Comparison of ENCODE assay signal across 25 cellular contexts in genomic region chr1:173509797-173510196, GRCh38.
"Had no signal": no experiment of that assay in that cellular context is flagged by ENCODE, and none has a peak within 500 bp of the region (broad histone marks: within the 10 kb centered on the region; RNA-seq: fewer than 3 reads in every experiment).

No MANE protein-coding gene starts in this region.

- H3K4me3 ChIP-seq: heart right ventricle, hepatocyte, lower lobe of right lung, ovary, prostate gland, skin epidermis, spleen, suprapubic skin, thoracic aorta, tibial artery, uterus had no signal

- H3K4me1 ChIP-seq: lower lobe of right lung, prostate gland, spleen, suprapubic skin, tibial artery, uterus had no signal

- DNase-seq: heart right ventricle; islet precursor cell; left ventricle myocardium superior; lower lobe of right lung; mammary epithelial cell; mesenchymal stem cell; naive B cell; natural killer cell; nephron progenitor cell; ovary; retina; right cardiac atrium; spleen; stimulated activated CD4-positive, alpha-beta T cell treated with anti-CD3 and anti-CD28 coated beads, Interleukin-4, amount 100 ng/mL, for 24 hours; stimulated activated naive CD4-positive, alpha-beta T cell; tibial artery; uterus had no signal

- ATAC-seq: heart right ventricle; left lobe of liver; left ventricle myocardium superior; lower lobe of right lung; natural killer cell; right cardiac atrium; sciatic nerve; stimulated activated effector memory CD8-positive, alpha-beta T cell treated with anti-CD3 and anti-CD28 coated beads, Interleukin-12 subunit alpha, Interleukin-12 subunit beta, amount 100 ng/mL, for 72 hours had no signal

- H3K9me3 ChIP-seq: lower lobe of right lung, ovary, prostate gland, suprapubic skin, tibial artery, uterus had no signal

- H3K36me3 ChIP-seq: heart right ventricle, lower lobe of right lung, ovary, prostate gland, spleen, suprapubic skin, thoracic aorta, tibial artery, uterus had no signal
